10 cellular contexts compared by ENCODE assay signal in the genomic region with DNA sequence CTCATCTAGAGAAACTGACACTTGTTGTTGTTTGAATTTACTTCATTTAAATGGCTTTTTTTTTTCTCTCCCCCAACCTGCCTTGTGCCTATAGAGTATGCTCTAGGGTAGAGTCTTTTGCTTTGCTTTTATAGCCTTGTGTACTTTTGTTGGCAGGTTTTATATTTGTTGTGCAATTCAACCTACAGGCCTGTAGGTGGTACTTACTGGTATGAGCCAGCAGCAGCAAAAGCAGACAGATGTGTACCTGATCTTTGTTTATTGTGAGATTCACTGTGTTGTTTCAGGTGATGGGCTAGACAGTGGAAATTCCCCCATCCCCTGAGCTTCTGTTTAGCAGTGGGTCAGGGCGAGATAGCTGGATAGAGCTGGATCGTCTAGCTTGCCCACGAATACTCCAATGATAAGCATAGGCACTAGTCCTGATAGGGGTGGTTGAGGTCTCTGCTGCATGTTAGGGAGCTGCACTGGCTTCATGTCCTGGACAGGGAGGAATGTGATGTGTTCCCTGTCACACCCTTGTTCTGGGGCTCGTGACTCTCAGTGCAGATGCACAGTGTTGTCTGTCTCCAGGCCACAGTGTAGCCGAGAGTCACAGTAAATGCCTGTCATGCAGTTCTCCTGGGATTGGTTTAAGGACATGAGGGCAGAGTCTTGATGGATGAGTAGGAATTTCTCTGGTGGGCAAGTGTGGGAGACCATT. TPM values are rescaled to one million over a fixed set of nuclear protein-coding genes. Genes with fewer than 3 reads are reported as not detected.
A peak's percentile ranks its signal among the peaks of the same experiment; 100 is the strongest.
DNase-seq lines count a peak whose midpoint lies in the region; ATAC-seq, FAIRE-seq and TF ChIP-seq lines count a peak whose summit lies in the region.
"Had no signal": no experiment of that assay in that cellular context is flagged by ENCODE, and none has a peak within 500 bp of the region (broad histone marks: within the 10 kb centered on the region; RNA-seq: fewer than 3 reads in every experiment).

No MANE protein-coding gene starts in this region.

- H3K36me3 ChIP-seq in astrocyte (ENCODE audit: insufficient read depth, low read length) (no peaks in the 10 kb centered on the region), mesendoderm (ENCODE audit: control insufficient read depth, insufficient read depth, low read length) (no peaks in the 10 kb centered on the region), SJCRH30 (no peaks in the 10 kb centered on the region)
- H3K36me3 ChIP-seq: SJSA1 had no signal

- in situ Hi-C loops in GM13977 (cut with MboI; ENCODE audit: low pct_unique_long_range_greater_than_20kb, low sequenced_read_pairs, unreplicated experiment), result no loop called here

- no peaks in the 10 kb centered on the region for H3K9me3 ChIP-seq in astrocyte (ENCODE audit: insufficient read depth, low read depth, low read length)
- H3K9me3 ChIP-seq in SJCRH30 (replicated peaks), result no peaks in the 10 kb centered on the region
- H3K9me3 ChIP-seq: SJSA1 had no signal

- H3K27ac Mint-ChIP-seq in astrocyte (ENCODE audit: unreplicated experiment), result no peak overlapping the region

- peak; percentile 54 for ATAC-seq in HG02642 (IDR thresholded peaks at IDR 0.05; ENCODE audit: poor library complexity, unreplicated experiment)
- no peak for ATAC-seq in HG03378 (IDR thresholded peaks at IDR 0.05; ENCODE audit: unreplicated experiment)

- H3K27ac ChIP-seq in astrocyte (ENCODE audit: low read depth, low read length) (no peak overlapping the region), mesendoderm (ENCODE audit: low read depth, low read length) (no peak overlapping the region), SJCRH30 (no peak overlapping the region)
- H3K27ac ChIP-seq: SJSA1 had no signal

- H3K27me3 ChIP-seq in astrocyte (ENCODE audit: insufficient read depth, low read length) (no peaks in the 10 kb centered on the region), mesendoderm (ENCODE audit: insufficient read depth, low read length, poor library complexity) (no peaks in the 10 kb centered on the region), SJCRH30 (no peaks in the 10 kb centered on the region)
- H3K27me3 ChIP-seq: SJSA1 had no signal

- peaks cover 4% of the 10 kb centered on the region for H3K9me3 Mint-ChIP-seq in astrocyte (ENCODE audit: unreplicated experiment)

- no peak overlapping the region for H2AK5ac ChIP-seq in mesendoderm (ENCODE audit: low read length)

- WGBS in mesendoderm (ENCODE audit: extremely low coverage, insufficient coverage, low lambda C conversion rate), result no CpG with 5 or more reads among the region's 5 CpGs

- peaks cover 12% of the 10 kb centered on the region for H3K79me1 ChIP-seq in mesendoderm (ENCODE audit: low read length)

- H3K79me2 ChIP-seq in astrocyte (ENCODE audit: insufficient read depth, low read length) (peaks cover 64% of the 10 kb centered on the region), mesendoderm (ENCODE audit: control insufficient read depth, insufficient read depth, low read length) (peaks cover 8% of the 10 kb centered on the region)

- H3K4me1 ChIP-seq in astrocyte (ENCODE audit: insufficient read depth, low read length) (no peaks in the 10 kb centered on the region), mesendoderm (ENCODE audit: control insufficient read depth, low read depth, low read length) (no peaks in the 10 kb centered on the region), SJCRH30 (no peaks in the 10 kb centered on the region)
- H3K4me1 ChIP-seq: SJSA1 had no signal

- H3K9ac ChIP-seq in astrocyte (ENCODE audit: low read length) (no peak overlapping the region), mesendoderm (ENCODE audit: low read length) (no peak overlapping the region)

- no peak overlapping the region for H3K4ac ChIP-seq in mesendoderm (ENCODE audit: low read depth, low read length)

- H2BK15ac ChIP-seq in mesendoderm (replicated peaks; ENCODE audit: low read depth), result no peak overlapping the region

- no peak for FAIRE-seq in astrocyte (lab: Jason Lieb, UNC)

- H3K56ac ChIP-seq in mesendoderm (ENCODE audit: low read length), result peak overlapping the region; percentile 11

- no peak overlapping the region for H3K4me3 Mint-ChIP-seq in astrocyte (ENCODE audit: unreplicated experiment)

- TF ChIP-seq CTCF in astrocyte (IDR thresholded peaks at IDR 0.05; ENCODE audit: insufficient read depth, low read depth, low read length) (peak; percentile 27), GM13977 (IDR thresholded peaks at IDR 0.05; ENCODE audit: extremely low read depth, insufficient read depth, missing control alignments) (no peak)

- H3K4me3 ChIP-seq in astrocyte (ENCODE audit: insufficient read depth, low read depth, low read length) (no peak overlapping the region), mesendoderm (ENCODE audit: low read length) (no peak overlapping the region), SJCRH30 (no peak overlapping the region)
- H3K4me3 ChIP-seq: SJSA1 had no signal

- H2BK120ac ChIP-seq in mesendoderm (ENCODE audit: low read depth, low read length), result no peak overlapping the region

- H4K20me1 ChIP-seq in astrocyte (ENCODE audit: insufficient read depth, low read length), result peaks cover 55% of the 10 kb centered on the region

- peaks cover 8% of the 10 kb centered on the region for H3K4me1 Mint-ChIP-seq in astrocyte (ENCODE audit: low read depth, unreplicated experiment)

- no peak overlapping the region for H2BK5ac ChIP-seq in mesendoderm (ENCODE audit: low read length)

- H3K36me3 Mint-ChIP-seq in astrocyte (ENCODE audit: low read depth, unreplicated experiment), result no peaks in the 10 kb centered on the region

- H4K8ac ChIP-seq in mesendoderm (ENCODE audit: low read depth, low read length), result no peak overlapping the region

- H3K4me2 ChIP-seq in astrocyte (ENCODE audit: low read length) (no peak overlapping the region), mesendoderm (ENCODE audit: low read length) (no peak overlapping the region)

- DNase-seq in ELR (ENCODE audit: low read depth), result peak; percentile 37
- no peak for DNase-seq in astrocyte (ENCODE audit: low read depth)
- DNase-seq in mesendoderm, result peak; percentile 41
- no peak for DNase-seq in GM13977 (ENCODE audit: low spot score)
- DNase-seq in SJCRH30, result no peak
- no peak for DNase-seq in stimulated activated CD4-positive, alpha-beta T cell treated with anti-CD3 and anti-CD28 coated beads, Interleukin-2, amount 100 ng/mL, for 48 hours
- DNase-seq: activated naive CD4-positive, alpha-beta T cell treated with Interleukin-2 at 50 U/mL for 16 hours had no signal

- no peak overlapping the region for H3K23ac ChIP-seq in mesendoderm (ENCODE audit: low read length)

- H3K27me3 Mint-ChIP-seq in astrocyte (ENCODE audit: low read depth, unreplicated experiment), result no peaks in the 10 kb centered on the region

- no peak overlapping the region for H3K18ac ChIP-seq in mesendoderm (ENCODE audit: low read length)

- H4K5ac ChIP-seq in mesendoderm (ENCODE audit: low read length), result no peak overlapping the region

- no peak overlapping the region for H2AFZ ChIP-seq in astrocyte (ENCODE audit: low read depth, low read length)

RNA-seq across cellular contexts. Expression of gene DNAJC3, which starts 21.3 kb away (rescaled TPM):
- total RNA-seq in astrocyte, result 51.7 and 55.7 TPM in 2 replicates
- 21.2 TPM for polyA plus RNA-seq in mesendoderm (2013, experiment 1 of 2)
- 20.8 TPM for polyA plus RNA-seq in mesendoderm (2013, experiment 2 of 2)
- 22.5 and 24.1 TPM in 2 replicates for total RNA-seq in SJCRH30 (2014; rRNA removed; shearing (Covaris generic))

RNA-seq across cellular contexts. Expression of gene DZIP1, which starts 53.7 kb away (rescaled TPM):
- 49.2 and 52.4 TPM in 2 replicates for total RNA-seq in astrocyte
- polyA plus RNA-seq in mesendoderm (2013, experiment 1 of 2), result 30.3 TPM
- polyA plus RNA-seq in mesendoderm (2013, experiment 2 of 2), result 30.8 TPM
- total RNA-seq in SJCRH30 (2014; rRNA removed; shearing (Covaris generic)), result 39.1 and 47.6 TPM in 2 replicates

Comparison
In these comparisons a context has a peak if more than half of its experiments do, and no peak if none do; other contexts are left out.
1. DNase-seq: peak in ELR (single experiment) and mesendoderm (single experiment); none in astrocyte (single experiment), GM13977 (single experiment), SJCRH30 (0 of 2) and stimulated activated CD4-positive, alpha-beta T cell treated with anti-CD3 and anti-CD28 coated beads, Interleukin-2, amount 100 ng/mL, for 48 hours (0 of 2).